In genomic region chr20:44465001-44465560, GRCh38 we compare ENCODE assay signal across 21 cellular contexts. TPM values are rescaled to one million over a fixed set of nuclear protein-coding genes. Genes with fewer than 3 reads are reported as not detected.
DNase-seq lines count a peak whose midpoint lies in the region; ATAC-seq, FAIRE-seq and TF ChIP-seq lines count a peak whose summit lies in the region.
"Had no signal": no experiment of that assay in that cellular context is flagged by ENCODE, and none has a peak within 500 bp of the region (broad histone marks: within the 10 kb centered on the region; RNA-seq: fewer than 3 reads in every experiment).

No MANE protein-coding gene starts in this region.

- 51% methylated on average over 3 of the region's 3 CpGs for whole genome bisulfite sequencing in hepatocyte (ENCODE audit: low lambda C conversion rate, missing lambda C conversion rate)

- H2AFZ ChIP-seq in hepatocyte (no peak overlapping the region), OCI-LY7 (ENCODE audit: low read length) (no peak overlapping the region)

- intact Hi-C loops in gastrocnemius medialis (cut with DNase I; ENCODE audit: low total_unique reads) (loop anchor here (5.0 kb wide), 1 partner anchor 78 kb away; no protein-coding TSS in a partner anchor), OCI-LY7 (cut with micrococcal nuclease; ENCODE audit: unreplicated experiment) (no loop called here)

- H3K4me2 ChIP-seq in hepatocyte (no peak overlapping the region), OCI-LY7 (ENCODE audit: low read length) (no peak overlapping the region)

- DNase-seq in G401 (ENCODE audit: low spot score) (peak; percentile 13), RWPE2 (ENCODE audit: low spot score) (no peak), hepatocyte (ENCODE audit: low spot score) (peak; percentile 37), gastrocnemius medialis (no peak), D721Med (ENCODE audit: insufficient read length, low spot score) (no peak), GF-D8 (lab: John Stamatoyannopoulos, UW) (no peak), OCI-LY7 (ENCODE audit: low spot score) (no peak), HUDEP-2 (lab: John Stamatoyannopoulos, UW; ENCODE audit: unreplicated experiment in 76 of 76) (no peak)
- DNase-seq: activated CD4-positive, alpha-beta T cell treated with anti-CD3 and anti-CD28 coated beads, Interleukin-2, amount 10 ng/mL, durations not matched to agents 24 days and 14 days; activated naive CD4-positive, alpha-beta T cell treated with anti-CD3 and anti-CD28 coated beads, Interleukin-2, amount 50 U/mL, for 16 hours; activated T-cell treated with anti-CD3 and anti-CD28 coated beads, Interleukin-2, amount 50 U/mL, for 4 hours; CD4-positive, alpha-beta memory T cell; glutamatergic neuron; mesendoderm; naive B cell; NCI-H1417; NCI-H2171; NCI-H69 had no signal

- no peak for FAIRE-seq in D721Med (lab: Jason Lieb, UNC)
- FAIRE-seq: endothelial cell of umbilical vein had no signal

- CTCF ChIA-PET in OCI-LY7 (lab: Charles Lee; ENCODE audit: unreplicated experiment), result interaction anchor here (0.6 kb wide), 1 partner anchor 155 kb away, joined by 3 read pairs; no protein-coding TSS in a partner anchor

- no peaks in the 10 kb centered on the region for H3K36me3 ChIP-seq in RWPE2 (ENCODE audit: low read depth)
- no peaks in the 10 kb centered on the region for H3K36me3 ChIP-seq in hepatocyte (replicated peaks; ENCODE audit: insufficient read depth, low read depth)
- no peaks in the 10 kb centered on the region for H3K36me3 ChIP-seq in gastrocnemius medialis
- H3K36me3 ChIP-seq in OCI-LY7 (ENCODE audit: insufficient read depth, low read length), result no peaks in the 10 kb centered on the region
- H3K36me3 ChIP-seq: ascending aorta had no signal

- TF ChIP-seq CTCF in RWPE2 (IDR thresholded peaks at IDR 0.05; ENCODE audit: poor library complexity, severe bottlenecking) (no peak), hepatocyte (IDR thresholded peaks at IDR 0.05; ENCODE audit: poor library complexity) (no peak), gastrocnemius medialis (IDR thresholded peaks at IDR 0.05 in 4 of 5, conservative IDR thresholded peaks at IDR 0.05 in 1 of 5) (no peak), D721Med (IDR thresholded peaks at IDR 0.05; ENCODE audit: insufficient read depth, missing control alignments) (no peak), OCI-LY7 (conservative IDR thresholded peaks at IDR 0.05; ENCODE audit: low read length) (no peak)

- H3K79me2 ChIP-seq in hepatocyte (no peaks in the 10 kb centered on the region), OCI-LY7 (ENCODE audit: insufficient read depth, low read depth, low read length) (no peaks in the 10 kb centered on the region)

- no peak overlapping the region for H3K27ac ChIP-seq in RWPE2 (ENCODE audit: poor library complexity, severe bottlenecking)
- peak overlapping the region; percentile 34 for H3K27ac ChIP-seq in hepatocyte
- peak overlapping the region; percentile 42 to 88 (median 76) for H3K27ac ChIP-seq in gastrocnemius medialis
- no peak overlapping the region for H3K27ac ChIP-seq in OCI-LY7 (ENCODE audit: low read depth, low read length, poor library complexity, severe bottlenecking)
- H3K27ac ChIP-seq: ascending aorta, VCaP had no signal

- POLR2A ChIA-PET in OCI-LY7 (lab: Charles Lee), result no interaction called here

- H3K9me3 ChIP-seq in RWPE2 (ENCODE audit: severe bottlenecking), result no peaks in the 10 kb centered on the region
- no peaks in the 10 kb centered on the region for H3K9me3 ChIP-seq in hepatocyte (ENCODE audit: low read depth)
- no peaks in the 10 kb centered on the region for H3K9me3 ChIP-seq in gastrocnemius medialis
- no peaks in the 10 kb centered on the region for H3K9me3 ChIP-seq in OCI-LY7 (ENCODE audit: low read length)
- H3K9me3 ChIP-seq: ascending aorta had no signal

- TF ChIP-seq POLR2A in gastrocnemius medialis (IDR thresholded peaks at IDR 0.05), result no peak

- in situ Hi-C loops in G401 (cut with HindIII; ENCODE audit: low sequenced_read_pairs) (loop anchor here (10.0 kb wide), 2 partner anchors 70 to 140 kb away; no protein-coding TSS in a partner anchor), gastrocnemius medialis (cut with MboI; ENCODE audit: low sequenced_read_pairs in 4 of 4) (loop anchor here in 3 of 4 donors (10.0 to 25.0 kb wide), 3 partner anchors 70 to 253 kb away; partner anchors contain the start of gene OSER1 (in 3 of the 3))

- H3K27me3 ChIP-seq in RWPE2 (ENCODE audit: insufficient read depth, poor library complexity, severe bottlenecking) (no peaks in the 10 kb centered on the region), hepatocyte (no peaks in the 10 kb centered on the region), gastrocnemius medialis (no peaks in the 10 kb centered on the region)
- H3K27me3 ChIP-seq: ascending aorta had no signal

- BruUV-seq in OCI-LY7 (replicated peaks; lab: Mats Ljungman, UMichigan), result no TSS peak

- ATAC-seq in RWPE2 (ENCODE audit: low read depth), result peak; percentile 39; the same call in 1 of the 3 replicates
- no peak for ATAC-seq in gastrocnemius medialis
- ATAC-seq: activated T-cell treated with anti-CD3 and anti-CD28 coated beads, Interleukin-2, amount 50 U/mL, for 4 hours had no signal

- no peak overlapping the region for H3K4me3 ChIP-seq in RWPE2 (ENCODE audit: severe bottlenecking)
- H3K4me3 ChIP-seq in hepatocyte, result no peak overlapping the region
- no peak overlapping the region for H3K4me3 ChIP-seq in gastrocnemius medialis
- no peak overlapping the region for H3K4me3 ChIP-seq in OCI-LY7 (ENCODE audit: low read depth, low read length, poor library complexity, severe bottlenecking)
- H3K4me3 ChIP-seq: ascending aorta had no signal

- H3K4me1 ChIP-seq in RWPE2 (ENCODE audit: insufficient read depth, poor library complexity, severe bottlenecking), result no peaks in the 10 kb centered on the region
- peaks cover 4% of the 10 kb centered on the region for H3K4me1 ChIP-seq in hepatocyte (ENCODE audit: insufficient read depth)
- peaks cover 0 to 13% of the 10 kb centered on the region in 2 donors for H3K4me1 ChIP-seq in gastrocnemius medialis
- H3K4me1 ChIP-seq in OCI-LY7 (ENCODE audit: insufficient read depth, low read length, poor library complexity, severe bottlenecking), result no peaks in the 10 kb centered on the region
- H3K4me1 ChIP-seq: ascending aorta had no signal

- H3K9me2 ChIP-seq in hepatocyte (replicated peaks; ENCODE audit: insufficient read depth) (no peaks in the 10 kb centered on the region), OCI-LY7 (ENCODE audit: insufficient read depth, low read length) (no peaks in the 10 kb centered on the region)

- H4K20me1 ChIP-seq in hepatocyte (ENCODE audit: insufficient read depth, poor library complexity, severe bottlenecking) (no peaks in the 10 kb centered on the region), OCI-LY7 (ENCODE audit: insufficient read depth, low read length) (no peaks in the 10 kb centered on the region)

RNA-seq across cellular contexts. Expression of gene TTPAL, which starts 10.6 kb away (rescaled TPM):
- total RNA-seq in G401 (2014; rRNA removed; shearing (Covaris generic)), result 4.5 and 6.1 TPM in 2 replicates
- total RNA-seq in hepatocyte (11.9 and 12.9 TPM in 2 replicates), gastrocnemius medialis (1 to 10 TPM; 3.5 to 5.0 (median 4.7) TPM), OCI-LY7 (2022) (18.8 and 19.8 TPM in 2 replicates)
- 10.3 and 14.7 TPM in 2 replicates for polyA plus RNA-seq in hepatocyte
- total RNA-seq in OCI-LY7 (2014; rRNA removed; shearing (Covaris generic)), result 3.2 and 5.6 TPM in 2 replicates

RNA-seq across cellular contexts. Expression of gene SERINC3, which starts 56.8 kb away (rescaled TPM):
- 23.9 and 28.0 TPM in 2 replicates for total RNA-seq in G401 (2014; rRNA removed; shearing (Covaris generic))
- total RNA-seq in hepatocyte, result 80.0 and 96.9 TPM in 2 replicates
- polyA plus RNA-seq in hepatocyte, result 119 and 128 TPM in 2 replicates
- 100 to 1,000 TPM in 3 of 4 donors, 10 to 100 TPM in 1; 93.3 to 174 (median 139) TPM for total RNA-seq in gastrocnemius medialis
- 19.3 and 24.4 TPM in 2 replicates for total RNA-seq in OCI-LY7 (2014; rRNA removed; shearing (Covaris generic))
- total RNA-seq in OCI-LY7 (2022), result 55.4 and 62.7 TPM in 2 replicates

Comparison
In these comparisons a context has a peak if more than half of its experiments do, and no peak if none do; other contexts are left out.
1. DNase-seq: peak in G401 (single experiment) and hepatocyte (single experiment); none in RWPE2 (single experiment), gastrocnemius medialis (0 of 2), D721Med (single experiment), GF-D8 (single experiment), OCI-LY7 (single experiment) and HUDEP-2 (0 of 76).
2. H3K27ac ChIP-seq: peak in hepatocyte (single experiment) and gastrocnemius medialis (4 of 4); none in RWPE2 (single experiment) and OCI-LY7 (single experiment).